In the genomic region with DNA sequence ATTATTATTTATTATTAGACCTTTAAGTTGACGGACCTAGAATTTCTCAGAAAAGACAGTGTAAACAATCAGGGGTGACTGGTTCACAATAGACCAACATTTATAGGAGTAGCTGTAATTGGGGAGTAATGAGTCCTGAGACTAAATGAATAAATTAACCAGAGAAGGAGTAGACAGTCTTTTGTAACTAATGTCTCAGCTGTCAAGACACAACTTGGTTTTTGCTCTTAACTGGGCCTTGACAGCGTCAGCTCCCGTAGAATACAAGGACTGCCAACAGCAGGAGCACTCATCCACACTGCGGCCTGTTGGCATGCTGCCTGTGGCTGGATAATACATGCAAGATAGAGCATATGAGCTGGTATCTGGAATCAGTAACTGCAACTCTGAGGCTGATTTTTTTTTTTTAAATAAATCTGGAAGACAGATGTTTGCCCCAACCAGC, we compare ENCODE assay signal across 8 cellular contexts.
DNase-seq lines count a peak whose midpoint lies in the region; FAIRE-seq and TF ChIP-seq lines count a peak whose summit lies in the region.

No MANE protein-coding gene starts in this region.

- no peak overlapping the region for H2AFZ ChIP-seq in endothelial cell of umbilical vein (ENCODE audit: low read depth, low read length)

- H3K27ac ChIP-seq in endothelial cell of umbilical vein (ENCODE audit: insufficient read depth, low read depth, low read length), result no peak overlapping the region

- TF ChIP-seq CTCF in BJ (IDR thresholded peaks at IDR 0.05; ENCODE audit: insufficient read depth, low read depth, low read length), result no peak
- no peak for TF ChIP-seq CTCF in endothelial cell of umbilical vein (IDR thresholded peaks at IDR 0.05; ENCODE audit: extremely low read depth in 1 of 2, insufficient read depth in 1 of 2, low read depth in 1 of 2, low read length in 2 of 2)
- no peak for TF ChIP-seq CTCF in nephron (IDR thresholded peaks at IDR 0.05; ENCODE audit: unreplicated experiment in 3 of 3)

- H3K27me3 ChIP-seq in BJ (ENCODE audit: control insufficient read depth, insufficient read depth, low read length), result no peaks in the 10 kb centered on the region
- no peaks in the 10 kb centered on the region for H3K27me3 ChIP-seq in endothelial cell of umbilical vein (ENCODE audit: control insufficient read depth in 2 of 2, insufficient read depth in 2 of 2, low read length in 2 of 2)

- H3K4me1 ChIP-seq in endothelial cell of umbilical vein (ENCODE audit: control insufficient read depth, extremely low read depth, insufficient read depth, low read length), result no peaks in the 10 kb centered on the region

- H3K36me3 ChIP-seq in BJ (ENCODE audit: control insufficient read depth, insufficient read depth, low read length) (no peaks in the 10 kb centered on the region), endothelial cell of umbilical vein (ENCODE audit: control insufficient read depth in 2 of 2, extremely low read depth in 1 of 2, insufficient read depth in 2 of 2, low read length in 2 of 2) (no peaks in the 10 kb centered on the region)

- no peak overlapping the region for H3K4me2 ChIP-seq in endothelial cell of umbilical vein (ENCODE audit: insufficient read depth, low read length)

- dilution Hi-C loops in endothelial cell of umbilical vein (cut with MboI; ENCODE audit: extremely low pct_ligation_motif_present, low sequenced_read_pairs), result no loop called here

- H3K27ac Mint-ChIP-seq in nephron, result peak overlapping the region; percentile 73 to 88 (median 74)

- H3K79me2 ChIP-seq in endothelial cell of umbilical vein (ENCODE audit: control insufficient read depth, insufficient read depth, low read length), result no peaks in the 10 kb centered on the region

- intact Hi-C loops in endothelial cell of umbilical vein (cut with micrococcal nuclease), result no loop called here

- BruUV-seq in endothelial cell of umbilical vein (replicated peaks; lab: Mats Ljungman, UMichigan), result no TSS peak

- H3K4me3 ChIP-seq in BJ (ENCODE audit: low read depth, low read length) (no peak overlapping the region), endothelial cell of umbilical vein (replicated peaks in 1 of 3; ENCODE audit: insufficient read depth in 1 of 3, low read depth in 1 of 3, low read length in 3 of 3) (no peak overlapping the region)

- H3K36me3 Mint-ChIP-seq in nephron (ENCODE audit: low read depth), result peaks cover 11% of the 10 kb centered on the region

- peaks cover 37% of the 10 kb centered on the region for H3K4me1 Mint-ChIP-seq in nephron

- no peaks in the 10 kb centered on the region for H3K9me1 ChIP-seq in endothelial cell of umbilical vein (replicated peaks; ENCODE audit: control insufficient read depth, extremely low read depth, insufficient read depth, low read length)

- POLR2A ChIA-PET in BJ (lab: Charles Lee), result no interaction called here
- POLR2A ChIA-PET in endothelial cell of umbilical vein (lab: Charles Lee), result no interaction called here

- H3K9ac ChIP-seq in endothelial cell of umbilical vein (replicated peaks; ENCODE audit: extremely low read depth, insufficient read depth, low read length), result no peak overlapping the region

- no peaks in the 10 kb centered on the region for H4K20me1 ChIP-seq in endothelial cell of umbilical vein (replicated peaks; ENCODE audit: control insufficient read depth, extremely low read depth, insufficient read depth, low read length)

- CTCF ChIA-PET in BJ (lab: Yijun Ruan, JAX), result no interaction called here
- CTCF ChIA-PET in endothelial cell of umbilical vein (lab: Charles Lee), result interaction anchor here (0.6 to 1.4 kb wide), 4 partner anchors 11 to 89 kb away, joined by 3 read pairs; no protein-coding TSS in a partner anchor

- no peak for TF ChIP-seq POLR2A in endothelial cell of umbilical vein (IDR thresholded peaks at IDR 0.05; ENCODE audit: low read depth, low read length)

- H3K9me3 Mint-ChIP-seq in nephron, result no peaks in the 10 kb centered on the region

- DNase-seq in BJ (ENCODE audit: low read depth) (peak; percentile 53), NCI-H2171 (lab: John Stamatoyannopoulos, UW) (peak; percentile 93), endothelial cell of umbilical vein (ENCODE audit: low read depth, low spot score) (peak; percentile 62), OCI-M1 (lab: John Stamatoyannopoulos, UW) (no peak), NCI-H187 (lab: John Stamatoyannopoulos, UW) (no peak), NCI-H526 treated with DMSO at 0.1 percent for 48 hours (lab: John Stamatoyannopoulos, UW) (no peak), cortex of kidney (lab: John Stamatoyannopoulos, UW) (no peak)

- no peak overlapping the region for H3K4me3 Mint-ChIP-seq in nephron

- FAIRE-seq in endothelial cell of umbilical vein (lab: Jason Lieb, UNC), result no peak

- no peaks in the 10 kb centered on the region for H3K27me3 Mint-ChIP-seq in nephron (ENCODE audit: low read depth)

- H3K9me3 ChIP-seq in endothelial cell of umbilical vein (replicated peaks; ENCODE audit: control insufficient read depth, insufficient read depth, low read length), result no peaks in the 10 kb centered on the region

TF ChIP-seq in endothelial cell of umbilical vein, 7 proteins besides CTCF, POLR2A, EP300 and RAD21:
- TF ChIP-seq, protein P1, sequence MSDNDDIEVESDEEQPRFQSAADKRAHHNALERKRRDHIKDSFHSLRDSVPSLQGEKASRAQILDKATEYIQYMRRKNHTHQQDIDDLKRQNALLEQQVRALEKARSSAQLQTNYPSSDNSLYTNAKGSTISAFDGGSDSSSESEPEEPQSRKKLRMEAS (IDR thresholded peaks at IDR 0.05; ENCODE audit: insufficient read depth, insufficient read length), result no peak
- TF ChIP-seq GATA2 (IDR thresholded peaks at IDR 0.05; ENCODE audit: insufficient read depth, insufficient read length, low read depth, low read length) (no peak), MYC (IDR thresholded peaks at IDR 0.05; ENCODE audit: low read depth, low read length) (no peak), POLR2AphosphoS5 (IDR thresholded peaks at IDR 0.05; ENCODE audit: insufficient read depth, low read depth, low read length) (no peak), EZH2 (IDR thresholded peaks at IDR 0.05; ENCODE audit: borderline replicate concordance, low read depth, low read length, severe bottlenecking) (no peak), JUN (IDR thresholded peaks at IDR 0.05; ENCODE audit: borderline replicate concordance, insufficient read depth, insufficient read length, low read depth) (no peak), FOS (IDR thresholded peaks at IDR 0.05; ENCODE audit: borderline replicate concordance, insufficient read depth, low read length) (no peak)

Comparison
In these comparisons a context has a peak if more than half of its experiments do, and no peak if none do; other contexts are left out.
1. DNase-seq: peak in BJ (single experiment), NCI-H2171 (single experiment) and endothelial cell of umbilical vein (single experiment); none in OCI-M1 (single experiment), NCI-H187 (0 of 2), NCI-H526 treated with DMSO at 0.1 percent for 48 hours (single experiment) and cortex of kidney (single experiment).